1 cellular context compared by ENCODE assay signal in genomic region chr9:95048225-95049087, GRCh38.
TF ChIP-seq lines count a peak whose summit lies in the region.

No MANE protein-coding gene starts in this region.

TF ChIP-seq in HEK293, 187 proteins besides CTCF, POLR2A, EP300 and RAD21 (continued from another document):
- TF ChIP-seq ZBTB10 (tag by site-specific recombination; IDR thresholded peaks at IDR 0.05) (no peak), PRDM1 (tag by site-specific recombination; IDR thresholded peaks at IDR 0.05) (peak; percentile 74), ZNF76 (tag by site-specific recombination; IDR thresholded peaks at IDR 0.05; ENCODE audit: borderline replicate concordance, low read depth) (no peak), OSR2 (tag by site-specific recombination; IDR thresholded peaks at IDR 0.05) (peak; percentile 12; the same call in 1 of the 2 replicates), OVOL3 (tag by site-specific recombination; IDR thresholded peaks at IDR 0.05) (no peak), KLF1 (tag by site-specific recombination; IDR thresholded peaks at IDR 0.05) (peak; percentile 31; the same call in 1 of the 2 replicates), ZNF221 (tag by site-specific recombination; IDR thresholded peaks at IDR 0.05; ENCODE audit: borderline replicate concordance) (no peak), TRIM28 (IDR thresholded peaks at IDR 0.05; ENCODE audit: borderline replicate concordance, low read length) (no peak), YY2 (tag by site-specific recombination; IDR thresholded peaks at IDR 0.05) (no peak), ZNF214 (tag by site-specific recombination; IDR thresholded peaks at IDR 0.05; ENCODE audit: borderline replicate concordance) (no peak), ZFHX2 (tag by site-specific recombination; conservative IDR thresholded peaks at IDR 0.05) (peak; percentile 54), SP7 (tag by site-specific recombination; IDR thresholded peaks at IDR 0.05) (peak; percentile 38), ZNF311 (tag by site-specific recombination; IDR thresholded peaks at IDR 0.05; ENCODE audit: borderline replicate concordance) (no peak), ZNF19 (tag by site-specific recombination; IDR thresholded peaks at IDR 0.05; ENCODE audit: low read depth) (no peak), ZNF132 (tag by site-specific recombination; IDR thresholded peaks at IDR 0.05; ENCODE audit: borderline replicate concordance) (no peak), MEIS1 (CRISPR knock-in tag; IDR thresholded peaks at IDR 0.05; ENCODE audit: borderline replicate concordance) (no peak)
